In genomic region chr2:148874868-148875341, GRCh38 we compare ENCODE assay signal across 8 cellular contexts. TPM values are rescaled to one million over a fixed set of nuclear protein-coding genes. Genes with fewer than 3 reads are reported as not detected.
DNase-seq lines count a peak whose midpoint lies in the region; ATAC-seq, FAIRE-seq and TF ChIP-seq lines count a peak whose summit lies in the region.

KIF5C (plus strand) TSS chr2:148875227; CDS start chr2:148875618, 391 bp downstream.

- H3K9me1 ChIP-seq in IMR-90 (ENCODE audit: insufficient read depth, low read length), result no peaks in the 10 kb centered on the region

- WGBS in IMR-90 (ENCODE audit: extremely low coverage in 2 of 2, insufficient read length in 1 of 2), 2 experiments, result 16% methylated on average over 5 of the region's 39 CpGs; no CpG with 5 or more reads in 1 of the 2 experiments

- H3K36me3 ChIP-seq in IMR-90 (ENCODE audit: control insufficient read depth, insufficient read depth, low read length), result no peaks in the 10 kb centered on the region

- no peaks in the 10 kb centered on the region for H3K79me1 ChIP-seq in IMR-90 (ENCODE audit: low read depth in 1 of 2, low read length in 2 of 2)

- ATAC-seq in GM21576 (IDR thresholded peaks at IDR 0.05; ENCODE audit: unreplicated experiment) (peak; percentile 89), IMR-90 (ENCODE audit: low read depth) (peak; percentile 99)

- H4K91ac ChIP-seq in IMR-90 (ENCODE audit: insufficient read depth, low read depth, low read length), result no peak within 1 kb of the TSS

- dilution Hi-C loops in IMR-90 (cut with HindIII; ENCODE audit: low sequenced_read_pairs, unreplicated experiment), result no loop called here

- peaks cover 26% of the 10 kb centered on the region for H3K27me3 ChIP-seq in IMR-90 (ENCODE audit: control insufficient read depth, insufficient read depth, low read length)

- no peak within 1 kb of the TSS for H2BK5ac ChIP-seq in IMR-90 (ENCODE audit: low read depth, low read length, poor library complexity, severe bottlenecking)

- H2BK120ac ChIP-seq in IMR-90 (ENCODE audit: low read depth, low read length), result no peak within 1 kb of the TSS

- H3K9me3 ChIP-seq in IMR-90 (ENCODE audit: control insufficient read depth, insufficient read depth, low read length), result no peaks in the 10 kb centered on the region; the same call in 1 of the 2 replicates

- H4K5ac ChIP-seq in IMR-90 (ENCODE audit: low read depth, low read length), result no peak within 1 kb of the TSS

- H2BK15ac ChIP-seq in IMR-90 (ENCODE audit: low read depth, low read length), result no peak within 1 kb of the TSS

- DNase-seq in D721Med (ENCODE audit: insufficient read length, low spot score) (peak; percentile 63), IMR-90 (peak; percentile 63), SHP77 (lab: John Stamatoyannopoulos, UW) (peak; percentile 73 to 87), frontal cortex (ENCODE audit: low spot score in 2 of 2) (peak; percentile 90), nucleus accumbens (lab: John Stamatoyannopoulos, UW) (peak; percentile 24 to 95 (median 85)), superior temporal gyrus (ENCODE audit: extremely low spot score) (peak; percentile 84)
- peak; percentile 66 to 89 (median 82) for DNase-seq in activated naive CD4-positive, alpha-beta T cell (lab: John Stamatoyannopoulos, UW)

- no peak within 1 kb of the TSS for H3K4me3 ChIP-seq in IMR-90 (ENCODE audit: insufficient read depth, low read depth, low read length)

- no peak within 1 kb of the TSS for H3K23ac ChIP-seq in IMR-90 (ENCODE audit: low read depth, low read length)

- no TSS peak for BruUV-seq in IMR-90 (replicated peaks; lab: Mats Ljungman, UMichigan)

- TF ChIP-seq RAD21 in IMR-90 (IDR thresholded peaks at IDR 0.05; ENCODE audit: low read length), result no peak

- FAIRE-seq in D721Med (lab: Jason Lieb, UNC) (no peak), frontal cortex (lab: Jason Lieb, UNC) (no peak)

- POLR2A ChIA-PET in IMR-90 (lab: Charles Lee; ENCODE audit: unreplicated experiment), result no interaction called here

- H3K4ac ChIP-seq in IMR-90 (ENCODE audit: low read depth, low read length), result no peak within 1 kb of the TSS

- H2BK20ac ChIP-seq in IMR-90 (ENCODE audit: low read depth, low read length), result no peak within 1 kb of the TSS

- no peak within 1 kb of the TSS for H3K27ac ChIP-seq in IMR-90 (ENCODE audit: insufficient read depth, low read length)

- H3K9ac ChIP-seq in IMR-90 (ENCODE audit: low read depth, low read length), result no peak within 1 kb of the TSS

- H4K8ac ChIP-seq in IMR-90 (ENCODE audit: low read depth in 2 of 2, low read length in 2 of 2), result no peak within 1 kb of the TSS

- peak within 1 kb of the TSS; percentile 37 for H3K4me2 ChIP-seq in IMR-90 (ENCODE audit: low read depth, low read length)

- no peak within 1 kb of the TSS for H3K14ac ChIP-seq in IMR-90 (replicated peaks; ENCODE audit: low read depth, low read length)

- intact Hi-C loops in IMR-90 (cut with micrococcal nuclease), result loop anchor here (5.0 kb wide), 1 partner anchor 228 kb away; no protein-coding TSS in a partner anchor

- H3K4me1 ChIP-seq in IMR-90 (ENCODE audit: control insufficient read depth, insufficient read depth, low read length), result no peaks in the 10 kb centered on the region

- H2AK9ac ChIP-seq in IMR-90 (replicated peaks; ENCODE audit: low read depth, low read length, poor library complexity), result peak within 1 kb of the TSS; percentile 28

- in situ Hi-C loops in IMR-90 (cut with MboI; ENCODE audit: low sequenced_read_pairs), result no loop called here

- no peak within 1 kb of the TSS for H2AK5ac ChIP-seq in IMR-90 (ENCODE audit: low read depth, low read length)

- no peak within 1 kb of the TSS for H3K56ac ChIP-seq in IMR-90 (ENCODE audit: extremely low read depth, insufficient read depth, low read length)

- CTCF ChIA-PET in IMR-90 (lab: Yijun Ruan, JAX), result interaction anchor here (0.5 kb wide), 1 partner anchor 12 kb away, joined by 4 read pairs; no protein-coding TSS in a partner anchor

- H2AFZ ChIP-seq in IMR-90 (replicated peaks; ENCODE audit: low read length, poor library complexity), result peak within 1 kb of the TSS; percentile 73

- no peak for TF ChIP-seq CTCF in D721Med (IDR thresholded peaks at IDR 0.05; ENCODE audit: insufficient read depth, missing control alignments)
- TF ChIP-seq CTCF in IMR-90 (conservative IDR thresholded peaks at IDR 0.05; ENCODE audit: low read depth, low read length), result no peak

- no peak for TF ChIP-seq POLR2A in IMR-90 (IDR thresholded peaks at IDR 0.05; ENCODE audit: low read depth, low read length)

- no peak within 1 kb of the TSS for H3K18ac ChIP-seq in IMR-90 (ENCODE audit: low read depth, low read length)

- no peaks in the 10 kb centered on the region for H4K20me1 ChIP-seq in IMR-90 (ENCODE audit: insufficient read depth, low read length)

TF ChIP-seq in IMR-90, 13 proteins besides CTCF, POLR2A, EP300 and RAD21:
- TF ChIP-seq RFX5 (IDR thresholded peaks at IDR 0.05; ENCODE audit: low read depth, low read length) (no peak), NFE2L2 (IDR thresholded peaks at IDR 0.05; ENCODE audit: low read depth, low read length) (no peak), ELK1 (IDR thresholded peaks at IDR 0.05; ENCODE audit: borderline replicate concordance, low read depth, low read length) (no peak), SMC3 (IDR thresholded peaks at IDR 0.05; ENCODE audit: low read depth, low read length) (no peak), MAZ (IDR thresholded peaks at IDR 0.05; ENCODE audit: borderline replicate concordance, low read depth, low read length) (peak; percentile 23; the same call in 1 of the 2 replicates)

RNA-seq across cellular contexts. Expression of gene KIF5C, which starts in this region (rescaled TPM):
- total RNA-seq in IMR-90 (2012; rRNA removed) (0.18 and 0.28 TPM in 2 replicates), frontal cortex (388 TPM)
- 0.10 and 0.13 TPM in 2 replicates for polyA plus RNA-seq in IMR-90 (2012; rRNA removed)
- polyA plus RNA-seq in IMR-90 (2012; cell fraction: cytosol; rRNA removed), result 0.02 and 0.03 TPM in 2 replicates
- polyA plus RNA-seq in IMR-90 (2012; cell fraction: nucleus; rRNA removed; ENCODE audit: low replicate concordance), result 0.04 and 0.11 TPM in 2 replicates

Comparison
In these comparisons a context has a peak if more than half of its experiments do, and no peak if none do; other contexts are left out.
1. RNA of gene KIF5C (total RNA-seq): 388 TPM in frontal cortex (single experiment); 0.18 to 0.28 TPM in IMR-90; every median in the first group is over 100 times any median in the second.
2. Peak in DNase-seq, ATAC-seq and H3K4me2 ChIP-seq in IMR-90; RNA of the gene not detected or under 1 TPM.
3. Peak in every context shown above with its lines, with median percentiles within 50 percentile points of each other: DNase-seq.